9 cellular contexts compared by ENCODE assay signal in the genomic region with DNA sequence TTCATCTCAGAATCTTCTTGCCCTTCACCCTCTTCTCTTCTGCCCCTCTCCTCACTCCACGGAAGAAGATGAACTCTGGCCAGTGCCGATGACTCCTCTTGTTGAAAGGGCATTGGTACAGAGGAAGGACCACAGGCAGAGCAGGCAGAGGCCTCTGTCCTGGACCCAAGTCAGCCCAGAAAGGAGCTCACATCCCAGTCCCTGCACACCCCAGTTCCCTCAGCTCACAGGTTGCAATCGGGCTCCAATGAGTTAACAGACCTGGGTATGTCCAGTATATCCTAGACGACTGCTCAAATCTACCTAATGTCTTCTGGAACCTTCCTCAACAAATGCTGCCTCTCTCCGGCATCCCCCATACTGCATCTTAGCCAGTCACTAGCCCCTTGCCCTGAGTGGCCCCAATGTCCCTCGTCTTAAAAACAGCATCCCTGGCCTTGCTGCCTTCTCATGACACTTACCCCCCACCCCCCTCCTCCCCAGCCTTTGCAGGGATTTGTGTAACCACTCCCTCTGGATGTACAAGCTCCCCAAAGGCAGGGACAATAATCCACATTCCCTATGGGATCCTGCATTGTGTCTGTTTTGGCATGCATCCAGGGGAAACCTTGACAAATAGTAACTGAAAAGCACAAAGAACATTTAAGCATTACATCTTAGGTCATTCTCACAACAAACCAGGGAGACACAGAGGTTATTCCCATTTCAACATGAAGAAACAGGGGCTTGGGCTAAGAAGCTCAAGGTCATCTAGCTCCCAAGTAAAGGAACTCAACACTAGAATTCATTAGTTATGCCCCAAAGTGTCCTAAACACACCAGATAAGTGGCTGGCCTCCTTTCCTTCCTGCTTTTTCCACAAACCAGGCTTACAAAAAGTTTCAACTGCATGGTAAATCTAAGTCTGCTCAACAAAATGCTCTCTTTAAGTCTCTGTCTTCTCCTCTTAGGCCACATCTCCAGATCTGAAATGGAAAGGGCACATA. TPM values are rescaled to one million over a fixed set of nuclear protein-coding genes. Genes with fewer than 3 reads are reported as not detected.
DNase-seq lines count a peak whose midpoint lies in the region; ATAC-seq and TF ChIP-seq lines count a peak whose summit lies in the region.
"Had no signal": no experiment of that assay in that cellular context is flagged by ENCODE, and none has a peak within 500 bp of the region (broad histone marks: within the 10 kb centered on the region; RNA-seq: fewer than 3 reads in every experiment).

No MANE protein-coding gene starts in this region.

- peaks cover 18% of the 10 kb centered on the region for H3F3A ChIP-seq in GM23338 (replicated peaks; ENCODE audit: low read depth)

- peaks cover 85% of the 10 kb centered on the region for H3K4me1 Mint-ChIP-seq in CD4-positive, alpha-beta T cell (ENCODE audit: low read depth)
- H3K4me1 Mint-ChIP-seq in GM23338, result peaks cover 65% of the 10 kb centered on the region

- CTCF ChIA-PET in CD4-positive, alpha-beta T cell (lab: Charles Lee), result interaction anchor here (0.6 to 2.1 kb wide), 4 partner anchors 8 to 141 kb away, joined by 3 to 6 read pairs (median 4); no protein-coding TSS in a partner anchor

- H3K9me3 Mint-ChIP-seq in CD4-positive, alpha-beta T cell, result no peaks in the 10 kb centered on the region
- no peaks in the 10 kb centered on the region for H3K9me3 Mint-ChIP-seq in GM23338

- no peaks in the 10 kb centered on the region for H3K36me3 ChIP-seq in GM23338 (ENCODE audit: insufficient read depth)

- H3K27me3 Mint-ChIP-seq in CD4-positive, alpha-beta T cell, result no peaks in the 10 kb centered on the region
- H3K27me3 Mint-ChIP-seq in GM23338 (ENCODE audit: insufficient read depth, low read depth, poor library complexity), result peaks cover 6% of the 10 kb centered on the region

- DNase-seq in CD4-positive, alpha-beta T cell, result no peak
- DNase-seq in GM23338 (ENCODE audit: low spot score), result no peak
- DNase-seq in amniotic epithelial cell (ENCODE audit: low read depth), result peak; percentile 30
- peak; percentile 34 for DNase-seq in left lobe of liver (ENCODE audit: low spot score)
- DNase-seq in AML-193 (lab: John Stamatoyannopoulos, UW), result no peak
- no peak for DNase-seq in NCI-H526 treated with DMSO at 0.1 percent for 48 hours (lab: John Stamatoyannopoulos, UW)
- DNase-seq: anterior cingulate cortex, substantia nigra had no signal

- no peak overlapping the region for H2AFZ ChIP-seq in GM23338

- H4K20me1 ChIP-seq in GM23338 (replicated peaks; ENCODE audit: insufficient read depth), result peaks cover 73% of the 10 kb centered on the region

- peaks cover 82% of the 10 kb centered on the region for H3K79me2 ChIP-seq in GM23338 (replicated peaks; ENCODE audit: insufficient read depth)

- H3K4me1 ChIP-seq in GM23338 (ENCODE audit: insufficient read depth), result peaks cover 75% of the 10 kb centered on the region

- H3K36me3 Mint-ChIP-seq in CD4-positive, alpha-beta T cell (ENCODE audit: low read depth), result no peaks in the 10 kb centered on the region
- no peaks in the 10 kb centered on the region; the same call in 2 of the 3 replicates for H3K36me3 Mint-ChIP-seq in GM23338 (ENCODE audit: low read depth)

- no peaks in the 10 kb centered on the region for H3K9me2 ChIP-seq in GM23338 (ENCODE audit: insufficient read depth)

- no peak for ATAC-seq in CD4-positive, alpha-beta T cell (ENCODE audit: poor library complexity)
- ATAC-seq in GM23338 (no peak), left lobe of liver (no peak), HG02970 (IDR thresholded peaks at IDR 0.05; ENCODE audit: low FRiP score, unreplicated experiment) (no peak)

- intact Hi-C loops in CD4-positive, alpha-beta T cell (cut with DNase I, micrococcal nuclease), result no loop called here

- no peak for TF ChIP-seq CTCF in CD4-positive, alpha-beta T cell (IDR thresholded peaks at IDR 0.05)
- TF ChIP-seq CTCF in GM23338 (conservative IDR thresholded peaks at IDR 0.05; ENCODE audit: low read depth in 2 of 2), result no peak

- 0 out of 2 replicates have a peak overlapping the region, but pooled peaks have one; percentile 16 for H3K4me2 ChIP-seq in GM23338

- H3K9me3 ChIP-seq in CD4-positive, alpha-beta T cell (ENCODE audit: control insufficient read depth, low read length), result no peaks in the 10 kb centered on the region

- no peak overlapping the region for H3K4me3 ChIP-seq in GM23338

- peak overlapping the region; percentile 75 for H3K27ac Mint-ChIP-seq in CD4-positive, alpha-beta T cell
- no peak overlapping the region for H3K27ac Mint-ChIP-seq in GM23338

- H3K27me3 ChIP-seq in CD4-positive, alpha-beta T cell (ENCODE audit: control insufficient read depth, insufficient read depth, low read length), result no peaks in the 10 kb centered on the region
- no peaks in the 10 kb centered on the region for H3K27me3 ChIP-seq in GM23338 (ENCODE audit: insufficient read depth)

- no peak overlapping the region for H3K27ac ChIP-seq in CD4-positive, alpha-beta T cell (ENCODE audit: low read depth, low read length)
- peak overlapping the region; percentile 70; the same call in 1 of the 2 replicates for H3K27ac ChIP-seq in GM23338 (ENCODE audit: low read depth)

- POLR2A ChIA-PET in CD4-positive, alpha-beta T cell (lab: Charles Lee), result interaction anchor here (0.8 to 1.0 kb wide), 3 partner anchors 9 to 28 kb away, joined by 3 read pairs; no protein-coding TSS in a partner anchor

- no peak overlapping the region for H3K4me3 Mint-ChIP-seq in CD4-positive, alpha-beta T cell
- H3K4me3 Mint-ChIP-seq in GM23338, result no peak overlapping the region

TF ChIP-seq in GM23338, 12 proteins besides CTCF, POLR2A, EP300 and RAD21:
- no peak for TF ChIP-seq JUNB (IDR thresholded peaks at IDR 0.05; ENCODE audit: unreplicated experiment)
- no peak for TF ChIP-seq ZNF331 (CRISPR knock-in tag; IDR thresholded peaks at IDR 0.05; ENCODE audit: low read depth)
- no peak for TF ChIP-seq EZH2phosphoT487 (IDR thresholded peaks at IDR 0.05; ENCODE audit: unreplicated experiment)

RNA-seq across cellular contexts. Expression of gene TRERF1, which starts 45.1 kb away (rescaled TPM):
- total RNA-seq in CD4-positive, alpha-beta T cell, result 10 to 100 TPM; 31.0 to 31.7 TPM
- total RNA-seq in GM23338 (2014; rRNA removed; shearing (Covaris generic)), result 20.5 and 20.6 TPM in 2 replicates
- polyA plus RNA-seq in GM23338 (2016; fragmentation: Nextera tagmentation; extraction: Ambion mirVana), result 11.1 and 11.2 TPM in 2 replicates
- 0.58 TPM for total RNA-seq in left lobe of liver

Comparison
In these comparisons a context has a peak if more than half of its experiments do, and no peak if none do; other contexts are left out.
1. DNase-seq: peak in amniotic epithelial cell (single experiment) and left lobe of liver (single experiment); none in CD4-positive, alpha-beta T cell (0 of 10), GM23338 (single experiment), AML-193 (0 of 2) and NCI-H526 treated with DMSO at 0.1 percent for 48 hours (single experiment).
2. RNA of gene TRERF1, which starts 45.1 kb away (total RNA-seq): 31.0 to 31.7 TPM in CD4-positive, alpha-beta T cell and 20.5 to 20.6 TPM in GM23338; 0.58 TPM in left lobe of liver (single experiment); every median in the first group is over 10 times any median in the second.